ENCODE assay signal across 19 cellular contexts in the genomic region with DNA sequence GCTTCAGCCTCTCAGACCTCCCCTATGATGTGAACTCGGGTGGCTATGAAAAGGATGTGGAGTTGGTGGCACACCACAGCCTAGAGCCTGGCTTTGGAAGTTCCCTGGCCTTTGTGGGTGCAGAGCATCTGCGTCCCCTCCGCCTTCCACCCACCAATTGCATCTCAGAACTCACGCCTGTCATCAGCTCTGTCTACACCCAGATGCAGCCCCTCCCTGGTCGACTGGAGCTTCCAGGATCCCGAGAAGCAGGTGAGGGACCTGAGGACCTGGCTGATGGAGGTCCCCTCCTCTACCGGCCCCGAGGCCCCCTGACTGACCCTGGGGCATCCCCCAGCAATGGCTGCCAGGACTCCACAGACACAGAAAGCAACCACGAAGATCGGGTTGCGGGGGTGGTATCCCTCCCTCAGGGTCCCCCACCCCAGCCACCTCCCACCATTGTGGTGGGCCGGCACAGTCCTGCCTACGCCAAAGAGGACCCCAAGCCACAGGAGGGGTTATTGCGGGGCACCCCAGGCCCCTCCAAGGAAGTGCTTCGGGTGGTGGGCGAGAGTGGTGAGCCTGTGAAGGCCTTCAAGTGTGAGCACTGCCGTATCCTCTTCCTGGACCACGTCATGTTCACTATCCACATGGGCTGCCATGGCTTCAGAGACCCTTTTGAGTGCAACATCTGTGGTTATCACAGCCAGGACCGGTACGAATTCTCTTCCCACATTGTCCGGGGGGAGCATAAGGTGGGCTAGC. TPM values are rescaled to one million over a fixed set of nuclear protein-coding genes. Genes with fewer than 3 reads are reported as not detected.
A peak's percentile ranks its signal among the peaks of the same experiment; 100 is the strongest.
DNase-seq lines count a peak whose midpoint lies in the region; ATAC-seq and TF ChIP-seq lines count a peak whose summit lies in the region.
"Had no signal": no experiment of that assay in that cellular context is flagged by ENCODE, and none has a peak within 500 bp of the region (broad histone marks: within the 10 kb centered on the region; RNA-seq: fewer than 3 reads in every experiment).

No MANE protein-coding gene starts in this region.

- H3K27ac ChIP-seq in mammary epithelial cell (ENCODE audit: insufficient read depth, low read depth, low read length), result no peak overlapping the region
- H3K27ac ChIP-seq in lower lobe of right lung, result no peak overlapping the region
- no peak overlapping the region for H3K27ac ChIP-seq in upper lobe of right lung
- H3K27ac ChIP-seq: esophagus squamous epithelium, ovary, right lobe of liver, tibial nerve had no signal

- no peaks in the 10 kb centered on the region for H3K36me3 Mint-ChIP-seq in MCF 10A (ENCODE audit: insufficient read depth, unreplicated experiment)

- H4K20me1 ChIP-seq in mammary epithelial cell (ENCODE audit: insufficient read depth, low read length), result no peaks in the 10 kb centered on the region

- dilution Hi-C loops in mammary epithelial cell (cut with HindIII; ENCODE audit: low sequenced_read_pairs), result no loop called here

- H3K27me3 ChIP-seq in mammary epithelial cell (ENCODE audit: insufficient read depth, low read length) (no peaks in the 10 kb centered on the region), lower lobe of right lung (ENCODE audit: low read depth) (no peaks in the 10 kb centered on the region), upper lobe of right lung (no peaks in the 10 kb centered on the region)
- H3K27me3 ChIP-seq: esophagus squamous epithelium, ovary, right lobe of liver, tibial nerve had no signal

- H3K9ac ChIP-seq in mammary epithelial cell (ENCODE audit: insufficient read depth, low read length), result no peak overlapping the region

- H3K27ac Mint-ChIP-seq in MCF 10A (ENCODE audit: low read depth, unreplicated experiment), result peak overlapping the region; percentile 82

- H3K9me3 Mint-ChIP-seq in MCF 10A (ENCODE audit: unreplicated experiment), result no peaks in the 10 kb centered on the region
- H3K9me3 Mint-ChIP-seq: CD4-positive, alpha-beta memory T cell had no signal

- no peaks in the 10 kb centered on the region for H3K4me1 Mint-ChIP-seq in MCF 10A (ENCODE audit: insufficient read depth, unreplicated experiment)

- H3K4me3 ChIP-seq in mammary epithelial cell (replicated peaks in 1 of 3; ENCODE audit: insufficient read depth in 1 of 3, low read depth in 2 of 3, low read length in 3 of 3), result no peak overlapping the region
- no peak overlapping the region for H3K4me3 ChIP-seq in lower lobe of right lung
- no peak overlapping the region for H3K4me3 ChIP-seq in upper lobe of right lung
- H3K4me3 ChIP-seq: esophagus squamous epithelium, ovary, right lobe of liver, tibial nerve had no signal

- H3K79me2 ChIP-seq in mammary epithelial cell (ENCODE audit: insufficient read depth, low read length), result no peaks in the 10 kb centered on the region

- WGBS in mammary epithelial cell (ENCODE audit: low coverage, missing lambda C conversion rate), result 93% methylated on average over 13 of the region's 21 CpGs

- POLR2A ChIA-PET in MCF 10A (lab: Yijun Ruan, JAX), result no interaction called here

- CTCF ChIA-PET in MCF 10A (lab: Yijun Ruan, JAX), result interaction anchor here (0.5 to 1.4 kb wide), 2 partner anchors 39 to 60 kb away, joined by 3 to 5 read pairs; no protein-coding TSS in a partner anchor
- CTCF ChIA-PET in mammary epithelial cell (lab: Charles Lee; ENCODE audit: low non-redundant PET), result no interaction called here

- DNase-seq in MCF 10A (ENCODE audit: unreplicated experiment) (no peak), mammary epithelial cell (no peak), lower lobe of right lung (no peak), upper lobe of right lung (no peak), midbrain (lab: John Stamatoyannopoulos, UW) (no peak), DMS53 (lab: John Stamatoyannopoulos, UW) (no peak)
- DNase-seq in activated CD8-positive, alpha-beta memory T cell treated with anti-CD3 and anti-CD28 coated beads, Interleukin-2, amount 50 U/mL, for 48 hours, result peak; percentile 60
- DNase-seq: activated naive CD4-positive, alpha-beta T cell treated with Interleukin-2 at 50 U/mL for 16 hours; CD4-positive, alpha-beta memory T cell; DMS79; esophagus squamous epithelium; KBM-7; NCI-H2171 treated with DMSO at 0.1 percent for 48 hours; NCI-H69; ovary; right lobe of liver; stimulated activated naive CD4-positive, alpha-beta T cell had no signal

- BruUV-seq in MCF 10A (replicated peaks; lab: Mats Ljungman, UMichigan) (no TSS peak), mammary epithelial cell (replicated peaks; lab: Mats Ljungman, UMichigan) (no TSS peak)

- H3K4me1 ChIP-seq in mammary epithelial cell (ENCODE audit: insufficient read depth, low read length) (no peaks in the 10 kb centered on the region), lower lobe of right lung (no peaks in the 10 kb centered on the region), upper lobe of right lung (no peaks in the 10 kb centered on the region)
- H3K4me1 ChIP-seq: tibial nerve had no signal

- H3K9me3 ChIP-seq in mammary epithelial cell (replicated peaks; ENCODE audit: insufficient read depth, low read length) (no peaks in the 10 kb centered on the region), lower lobe of right lung (no peaks in the 10 kb centered on the region), upper lobe of right lung (no peaks in the 10 kb centered on the region)
- H3K9me3 ChIP-seq: esophagus squamous epithelium, ovary, right lobe of liver, tibial nerve had no signal

- H2AFZ ChIP-seq in mammary epithelial cell (ENCODE audit: low read depth, low read length), result no peak overlapping the region

- no peak overlapping the region for H3K4me2 ChIP-seq in mammary epithelial cell (ENCODE audit: insufficient read depth, low read depth, low read length)

- TF ChIP-seq CTCF in MCF 10A (IDR thresholded peaks at IDR 0.05; ENCODE audit: unreplicated experiment) (no peak), mammary epithelial cell (conservative IDR thresholded peaks at IDR 0.05 in 1 of 2, IDR thresholded peaks at IDR 0.05 in 1 of 2; ENCODE audit: extremely low read depth in 1 of 2, insufficient read depth in 1 of 2, low read depth in 1 of 2, low read length in 2 of 2) (no peak), lower lobe of right lung (IDR thresholded peaks at IDR 0.05) (no peak), upper lobe of right lung (IDR thresholded peaks at IDR 0.05) (no peak)

- H3K4me3 Mint-ChIP-seq in MCF 10A (ENCODE audit: unreplicated experiment), result no peak overlapping the region
- H3K4me3 Mint-ChIP-seq: CD4-positive, alpha-beta memory T cell had no signal

- ATAC-seq in lower lobe of right lung (peak; percentile 16 to 27), upper lobe of right lung (peak; percentile 28), GM19035 (IDR thresholded peaks at IDR 0.05; ENCODE audit: unreplicated experiment) (no peak)
- ATAC-seq: right lobe of liver had no signal

- intact Hi-C loops in MCF 10A (cut with micrococcal nuclease) (no loop called here), mammary epithelial cell (cut with micrococcal nuclease) (no loop called here), lower lobe of right lung (cut with DNase I) (no loop called here), upper lobe of right lung (cut with DNase I) (no loop called here)

- H3K36me3 ChIP-seq in mammary epithelial cell (ENCODE audit: insufficient read depth, low read length), result no peaks in the 10 kb centered on the region
- peaks cover 67% of the 10 kb centered on the region for H3K36me3 ChIP-seq in lower lobe of right lung
- peaks cover 40% of the 10 kb centered on the region for H3K36me3 ChIP-seq in upper lobe of right lung
- H3K36me3 ChIP-seq: ovary, right lobe of liver had no signal

- in situ Hi-C loops in mammary epithelial cell (cut with MboI; ENCODE audit: low sequenced_read_pairs in 2 of 2), result loop anchor here in 1 of 2 donors (10.0 kb wide), 2 partner anchors 50 to 280 kb away; no protein-coding TSS in a partner anchor

- no peaks in the 10 kb centered on the region for H3K27me3 Mint-ChIP-seq in MCF 10A (ENCODE audit: insufficient read depth, unreplicated experiment)
- H3K27me3 Mint-ChIP-seq: CD4-positive, alpha-beta memory T cell had no signal

RNA-seq across cellular contexts. Expression of a gene that starts 7.0 kb away (rescaled TPM):
- 45.1 and 67.3 TPM in 2 replicates for total RNA-seq in MCF 10A (2022)
- total RNA-seq in mammary epithelial cell, result 100 to 1,000 TPM in 1 of 2 donors, 10 to 100 TPM in 1; 46.4 to 331 TPM
- polyA plus RNA-seq in mammary epithelial cell, result 2,291 TPM
- polyA minus RNA-seq in mammary epithelial cell, result 218 TPM
- total RNA-seq in lower lobe of right lung, result 77.2 TPM
- total RNA-seq in upper lobe of right lung, result 55.4 TPM

RNA-seq across cellular contexts. Expression of a gene that starts 13.9 kb away (rescaled TPM):
- total RNA-seq in MCF 10A (2022), result 2.4 and 3.4 TPM in 2 replicates
- 1 to 10 TPM; 2.2 to 4.4 TPM for total RNA-seq in mammary epithelial cell
- polyA plus RNA-seq in mammary epithelial cell, result 1.9 TPM
- polyA minus RNA-seq in mammary epithelial cell, result 7.5 TPM
- 13.1 TPM for total RNA-seq in lower lobe of right lung
- 10.5 TPM for total RNA-seq in upper lobe of right lung

RNA-seq across cellular contexts. Expression of a gene that starts 37.7 kb away (rescaled TPM):
- 6.3 and 7.9 TPM in 2 replicates for total RNA-seq in MCF 10A (2022)
- total RNA-seq in mammary epithelial cell, result 10 to 100 TPM; 10.7 to 14.7 TPM
- 12.2 TPM for polyA plus RNA-seq in mammary epithelial cell
- polyA minus RNA-seq in mammary epithelial cell, result 24.8 TPM
- 23.3 TPM for total RNA-seq in lower lobe of right lung
- total RNA-seq in upper lobe of right lung, result 20.3 TPM
- polyA plus RNA-seq: CD4-positive, alpha-beta memory T cell had no signal

RNA-seq across cellular contexts. Expression of a gene that starts 45.2 kb away (rescaled TPM):
- total RNA-seq in MCF 10A (2022) (1.1 and 3.7 TPM in 2 replicates), mammary epithelial cell (1 to 10 TPM; 2.0 to 3.6 TPM), lower lobe of right lung (80.5 TPM), upper lobe of right lung (60.7 TPM)
- 4.0 TPM for polyA plus RNA-seq in mammary epithelial cell
- 9.6 TPM for polyA minus RNA-seq in mammary epithelial cell
